ENCODE assay signal across 15 cellular contexts in the genomic region with DNA sequence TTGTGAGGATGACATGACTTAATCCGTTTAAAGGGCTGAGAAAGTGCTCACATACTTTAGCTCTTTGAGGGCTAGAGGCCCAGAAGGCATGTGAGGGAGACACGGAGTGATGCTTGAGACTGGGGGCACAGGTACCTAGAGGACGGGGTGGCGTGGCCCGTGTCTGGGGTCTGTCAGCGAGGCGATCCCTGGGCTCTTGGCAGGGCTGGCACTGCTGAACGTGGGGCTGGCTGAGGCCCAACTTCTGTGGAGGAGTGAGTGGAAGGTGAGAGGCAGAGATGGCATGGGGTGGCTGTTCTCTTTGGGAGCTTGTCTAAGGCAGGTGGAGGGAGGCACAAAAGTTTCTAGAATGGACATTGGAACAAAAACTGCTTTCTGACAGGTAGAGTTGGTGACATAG. TPM values are rescaled to one million over a fixed set of nuclear protein-coding genes. Genes with fewer than 3 reads are reported as not detected.
DNase-seq lines count a peak whose midpoint lies in the region; ATAC-seq and TF ChIP-seq lines count a peak whose summit lies in the region.
"Had no signal": no experiment of that assay in that cellular context is flagged by ENCODE, and none has a peak within 500 bp of the region (broad histone marks: within the 10 kb centered on the region; RNA-seq: fewer than 3 reads in every experiment).

No MANE protein-coding gene starts in this region.

- peak overlapping the region; percentile 41 for H3K27ac Mint-ChIP-seq in endodermal cell

- peak overlapping the region; percentile 72 to 94 (median 88) for H3K4me2 ChIP-seq in BLaER1 treated with 17β-estradiol and CSF1 and Interleukin-3, amounts not matched to agents 10 nM and 100 nM
- H3K4me2 ChIP-seq: KMS-11 had no signal

- no peaks in the 10 kb centered on the region for H3K9me3 ChIP-seq in BLaER1 treated with 17β-estradiol and CSF1 and Interleukin-3, amounts not matched to agents 10 nM and 100 nM (replicated peaks in 1 of 11)
- H3K9me3 ChIP-seq in endodermal cell (ENCODE audit: control insufficient read depth, low read length) (no peaks in the 10 kb centered on the region), neutrophil (no peaks in the 10 kb centered on the region)

- H3K4me1 Mint-ChIP-seq in endodermal cell = peaks cover 6% of the 10 kb centered on the region

- 82 to 91% methylated on average over 1 to 8 of the region's 8 CpGs for WGBS in endodermal cell (ENCODE audit: insufficient coverage in 1 of 2, insufficient read length in 1 of 2), 2 experiments

- no peaks in the 10 kb centered on the region for H3K9me3 Mint-ChIP-seq in endodermal cell
- H3K9me3 Mint-ChIP-seq: activated T-cell treated with anti-CD3 and anti-CD28 coated beads, Interleukin-2, amount 50 U/mL, for 4 hours had no signal

- peaks cover 6 to 92% (median 53%) of the 10 kb centered on the region in 11 experiments; a peak in 16 of 22 replicates for H4K20me1 ChIP-seq in BLaER1 treated with 17β-estradiol and CSF1 and Interleukin-3, amounts not matched to agents 10 nM and 100 nM

- H3K4me3 ChIP-seq in BLaER1 treated with 17β-estradiol and CSF1 and Interleukin-3, amounts not matched to agents 10 nM and 100 nM = no peak overlapping the region; a peak in 1 of 20 replicates
- H3K4me3 ChIP-seq in endodermal cell (ENCODE audit: low read length) (no peak overlapping the region), neutrophil (ENCODE audit: low read depth in 1 of 2, low read length in 1 of 2) (no peak overlapping the region)
- H3K4me3 ChIP-seq: lung had no signal

- H3K9ac ChIP-seq in BLaER1 treated with 17β-estradiol and CSF1 and Interleukin-3, amounts not matched to agents 10 nM and 100 nM = peak overlapping the region in 6 of 11 experiments; percentile 19 to 47 (median 22); a peak in 5 of 22 replicates
- H3K9ac ChIP-seq in endodermal cell (ENCODE audit: extremely low read depth, low read length, poor library complexity, severe bottlenecking) = no peak overlapping the region
- H3K9ac ChIP-seq: KMS-11 had no signal

- TF ChIP-seq CTCF in endodermal cell (conservative IDR thresholded peaks at IDR 0.05) = no peak
- TF ChIP-seq CTCF in neutrophil (IDR thresholded peaks at IDR 0.05) = no peak

- peaks cover 71 to 85% (median 74%) of the 10 kb centered on the region in 10 experiments for H3K4me1 ChIP-seq in BLaER1 treated with 17β-estradiol and CSF1 and Interleukin-3, amounts not matched to agents 10 nM and 100 nM
- peaks cover 5% of the 10 kb centered on the region for H3K4me1 ChIP-seq in endodermal cell (ENCODE audit: control insufficient read depth, insufficient read depth, low read length)
- peaks cover 66 to 69% of the 10 kb centered on the region in 2 experiments for H3K4me1 ChIP-seq in neutrophil (ENCODE audit: control insufficient read depth in 1 of 2, insufficient read depth in 1 of 2, low read depth in 1 of 2, low read length in 1 of 2)

- no peaks in the 10 kb centered on the region for H3K27me3 ChIP-seq in BLaER1 treated with 17β-estradiol and CSF1 and Interleukin-3, amounts not matched to agents 10 nM and 100 nM
- no peaks in the 10 kb centered on the region for H3K27me3 ChIP-seq in endodermal cell (ENCODE audit: control insufficient read depth, insufficient read depth, low read length, poor library complexity, severe bottlenecking)
- no peaks in the 10 kb centered on the region for H3K27me3 ChIP-seq in neutrophil

- H3K27ac ChIP-seq in BLaER1 treated with 17β-estradiol and CSF1 and Interleukin-3, amounts not matched to agents 10 nM and 100 nM = peak overlapping the region in 7 of 11 experiments; percentile 47 to 61 (median 56); a peak in 8 of 22 replicates
- H3K27ac ChIP-seq in endodermal cell (ENCODE audit: low read depth, low read length) (no peak overlapping the region), neutrophil (peak overlapping the region; percentile 79)
- H3K27ac ChIP-seq: KMS-11 had no signal

- peaks cover 10 to 75% (median 40%) of the 10 kb centered on the region in 11 experiments; a peak in 20 of 22 replicates for H3K36me3 ChIP-seq in BLaER1 treated with 17β-estradiol and CSF1 and Interleukin-3, amounts not matched to agents 10 nM and 100 nM
- H3K36me3 ChIP-seq in endodermal cell (ENCODE audit: control insufficient read depth, insufficient read depth, low read length) (no peaks in the 10 kb centered on the region), neutrophil (peaks cover 62% of the 10 kb centered on the region)

- H3K36me3 Mint-ChIP-seq in endodermal cell (ENCODE audit: low read depth) = peaks cover 6% of the 10 kb centered on the region

- H3K4me3 Mint-ChIP-seq in endodermal cell = no peak overlapping the region
- H3K4me3 Mint-ChIP-seq: activated T-cell treated with anti-CD3 and anti-CD28 coated beads, Interleukin-2, amount 50 U/mL, for 4 hours had no signal

- ATAC-seq in HG02885 (IDR thresholded peaks at IDR 0.05; ENCODE audit: poor library complexity, unreplicated experiment) = no peak
- ATAC-seq in HG03159 (IDR thresholded peaks at IDR 0.05; ENCODE audit: unreplicated experiment) = no peak
- ATAC-seq: activated T-cell treated with anti-CD3 and anti-CD28 coated beads, Interleukin-2, amount 50 U/mL, for 4 hours had no signal

- DNase-seq in NCI-H82 treated with DMSO at 0.1 percent for 48 hours (lab: John Stamatoyannopoulos, UW; ENCODE audit: unreplicated experiment) (peak; percentile 34), endodermal cell (no peak), KG1 (lab: John Stamatoyannopoulos, UW) (no peak)
- DNase-seq in stimulated activated CD4-positive, alpha-beta T cell treated with anti-CD3 and anti-CD28 coated beads, Interleukin-1b, Interleukin-23, amount 100 ng/mL, for 48 hours = no peak
- DNase-seq: activated T-cell treated with anti-CD3 and anti-CD28 coated beads, Interleukin-2, amount 50 U/mL, for 4 hours; C1 segment of cervical spinal cord; NCI-H1694; NCI-H526 treated with DMSO at 0.1 percent for 48 hours had no signal

- H3K27me3 Mint-ChIP-seq in endodermal cell (ENCODE audit: insufficient read depth) = no peaks in the 10 kb centered on the region

RNA-seq across cellular contexts. Expression of gene SEMA4B, which starts 9.5 kb away (rescaled TPM):
- 10 to 100 TPM; 25.1 to 33.1 TPM for total RNA-seq in endodermal cell
- 20.3 TPM for polyA plus RNA-seq in endodermal cell (2013, experiment 1 of 2)
- polyA plus RNA-seq in endodermal cell (2013, experiment 2 of 2) = 19.6 TPM

RNA-seq across cellular contexts. Expression of gene CIB1, which starts 23.1 kb away (rescaled TPM):
- total RNA-seq in endodermal cell = 10 to 100 TPM; 31.3 to 34.0 TPM
- 19.0 TPM for polyA plus RNA-seq in endodermal cell (2013, experiment 1 of 2)
- polyA plus RNA-seq in endodermal cell (2013, experiment 2 of 2) = 19.4 TPM

RNA-seq across cellular contexts. Expression of gene GDPGP1, which starts 23.4 kb away (rescaled TPM):
- 1 to 10 TPM; 4.8 to 5.4 TPM for total RNA-seq in endodermal cell
- polyA plus RNA-seq in endodermal cell (2013, experiment 1 of 2) = 1.9 TPM
- 3.3 TPM for polyA plus RNA-seq in endodermal cell (2013, experiment 2 of 2)

RNA-seq across cellular contexts. Expression of gene TTLL13, which starts 38.8 kb away (rescaled TPM):
- under 1 TPM; 0.15 to 0.46 TPM for total RNA-seq in endodermal cell
- polyA plus RNA-seq in endodermal cell (2013, experiment 1 of 2) = 0.21 TPM
- polyA plus RNA-seq in endodermal cell (2013, experiment 2 of 2) = not detected
- total RNA-seq: astrocyte had no signal

RNA-seq across cellular contexts. Expression of gene NGRN, which starts 54.9 kb away (rescaled TPM):
- 100 to 1,000 TPM in 1 of 2 donors, 10 to 100 TPM in 1; 89.3 to 103 TPM for total RNA-seq in endodermal cell
- 100 TPM for polyA plus RNA-seq in endodermal cell (2013, experiment 1 of 2)
- polyA plus RNA-seq in endodermal cell (2013, experiment 2 of 2) = 98.5 TPM
